Comparison of ENCODE assay signal across 8 cellular contexts in the genomic region with DNA sequence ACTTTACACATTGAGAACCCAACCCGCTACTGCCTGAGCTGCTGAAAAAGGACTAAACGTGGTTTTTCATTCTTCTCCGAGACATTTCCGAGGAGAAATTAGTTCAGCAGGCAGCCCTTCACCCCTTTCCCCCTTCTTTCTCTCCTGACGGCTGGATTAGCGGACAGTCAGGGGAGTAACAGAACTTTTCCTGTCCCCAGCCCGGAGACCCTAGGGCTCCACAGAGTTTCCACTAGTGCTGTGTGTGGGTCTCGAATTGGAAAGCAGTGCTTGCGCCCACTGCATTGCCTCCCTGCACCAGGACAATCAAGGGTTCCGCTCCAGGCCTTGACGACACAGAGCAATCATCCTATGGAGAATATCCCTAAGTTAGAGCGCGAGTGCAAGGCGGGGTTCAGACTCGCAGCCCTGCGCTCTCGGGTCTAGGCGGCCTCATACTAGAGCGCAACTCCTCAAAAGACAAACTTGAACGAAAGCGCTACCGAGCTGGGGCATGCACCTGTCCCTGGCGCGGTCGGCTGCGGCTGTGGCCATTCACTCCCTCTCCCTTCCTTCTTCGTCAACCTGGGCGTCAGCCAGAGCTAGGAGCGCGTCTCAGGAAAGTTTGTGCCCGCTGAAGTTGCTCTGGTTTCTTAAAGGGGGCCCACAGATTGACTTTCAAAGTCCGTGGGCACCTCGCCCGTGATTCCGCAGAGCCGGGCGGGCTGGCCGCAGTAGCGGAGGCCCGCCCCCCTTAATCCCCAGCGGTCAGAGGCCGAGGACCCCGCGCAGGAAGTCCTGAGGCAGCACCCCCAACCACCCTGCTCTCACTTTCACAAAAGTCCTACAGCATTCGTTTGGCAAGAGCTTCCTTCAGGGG. TPM values are rescaled to one million over a fixed set of nuclear protein-coding genes. Genes with fewer than 3 reads are reported as not detected.
DNase-seq lines count a peak whose midpoint lies in the region; ATAC-seq and TF ChIP-seq lines count a peak whose summit lies in the region.

No MANE protein-coding gene starts in this region.

- intact Hi-C loops in left colon (cut with DNase I, micrococcal nuclease) (no loop called here), tibial artery (cut with DNase I; ENCODE audit: low total_unique reads) (loop anchor here (2.0 to 10.0 kb wide), 2 partner anchors 377 to 503 kb away; no protein-coding TSS in a partner anchor)

- peaks cover 98% of the 10 kb centered on the region for H3K27me3 Mint-ChIP-seq in activated CD8-positive, alpha-beta memory T cell treated with anti-CD3 and anti-CD28 coated beads, Interleukin-2, amount 10 ng/mL, durations not matched to agents 7 days and 5 days
- H3K27me3 Mint-ChIP-seq in brain: peaks cover 100% of the 10 kb centered on the region
- H3K27me3 Mint-ChIP-seq in T-helper 2 cell treated with Interferon-gamma antibody and Interleukin-4, amounts not matched to agents 5 μg/mL and 100 μg/mL, for 36 hours (ENCODE audit: low read depth): peaks cover 96% of the 10 kb centered on the region

- H3K4me3 ChIP-seq in tibial artery: peak overlapping the region; percentile 82 to 95

- no peak for ATAC-seq in activated CD8-positive, alpha-beta memory T cell treated with anti-CD3 and anti-CD28 coated beads, Interleukin-2, amount 10 ng/mL, durations not matched to agents 7 days and 5 days
- peak; percentile 57 for ATAC-seq in left colon

- peaks cover 31% of the 10 kb centered on the region for H3K4me1 Mint-ChIP-seq in activated CD8-positive, alpha-beta memory T cell treated with anti-CD3 and anti-CD28 coated beads, Interleukin-2, amount 10 ng/mL, durations not matched to agents 7 days and 5 days
- H3K4me1 Mint-ChIP-seq in brain: peaks cover 43% of the 10 kb centered on the region
- peaks cover 24% of the 10 kb centered on the region for H3K4me1 Mint-ChIP-seq in T-helper 2 cell treated with Interferon-gamma antibody and Interleukin-4, amounts not matched to agents 5 μg/mL and 100 μg/mL, for 36 hours (ENCODE audit: low read depth)

- no peak overlapping the region for H3K4me3 Mint-ChIP-seq in activated CD8-positive, alpha-beta memory T cell treated with anti-CD3 and anti-CD28 coated beads, Interleukin-2, amount 10 ng/mL, durations not matched to agents 7 days and 5 days
- H3K4me3 Mint-ChIP-seq in brain: peak overlapping the region; percentile 60 to 91 (median 79)
- no peak overlapping the region for H3K4me3 Mint-ChIP-seq in T-helper 2 cell treated with Interferon-gamma antibody and Interleukin-4, amounts not matched to agents 5 μg/mL and 100 μg/mL, for 36 hours

- peaks cover 0 to 44% (median 31%) of the 10 kb centered on the region in 4 donors for H3K4me1 ChIP-seq in tibial artery

- no peaks in the 10 kb centered on the region for H3K27me3 ChIP-seq in tibial artery

- no peak for DNase-seq in activated CD8-positive, alpha-beta memory T cell treated with anti-CD3 and anti-CD28 coated beads, Interleukin-2, amount 10 ng/mL, durations not matched to agents 7 days and 5 days
- no peak for DNase-seq in activated CD8-positive, alpha-beta memory T cell treated with anti-CD3 and anti-CD28 coated beads, Interleukin-2, amount 50 U/mL, for 48 hours
- DNase-seq in left colon (peak; percentile 33 to 45), tibial artery (peak in 1 of 2 donors; percentile 30), HK-2 (ENCODE audit: unreplicated experiment) (no peak), Kasumi-1 (lab: John Stamatoyannopoulos, UW) (no peak)
- no peak for DNase-seq in T-helper 2 cell treated with Interferon-gamma antibody and Interleukin-4, amounts not matched to agents 5 μg/mL and 100 μg/mL, for 36 hours (ENCODE audit: low spot score)

- peak overlapping the region; percentile 43 for H3K27ac Mint-ChIP-seq in activated CD8-positive, alpha-beta memory T cell treated with anti-CD3 and anti-CD28 coated beads, Interleukin-2, amount 10 ng/mL, durations not matched to agents 7 days and 5 days
- H3K27ac Mint-ChIP-seq in brain: peak overlapping the region in 3 of 5 experiments; percentile 45 to 77 (median 51)
- no peak overlapping the region for H3K27ac Mint-ChIP-seq in T-helper 2 cell treated with Interferon-gamma antibody and Interleukin-4, amounts not matched to agents 5 μg/mL and 100 μg/mL, for 36 hours

- TF ChIP-seq CTCF in brain (conservative IDR thresholded peaks at IDR 0.05) (no peak), tibial artery (IDR thresholded peaks at IDR 0.05) (no peak)

- CTCF ChIA-PET in activated CD8-positive, alpha-beta memory T cell treated with anti-CD3 and anti-CD28 coated beads, Interleukin-2, amount 10 ng/mL, durations not matched to agents 7 days and 5 days (lab: Charles Lee): no interaction called here

- no peaks in the 10 kb centered on the region for H3K9me3 Mint-ChIP-seq in activated CD8-positive, alpha-beta memory T cell treated with anti-CD3 and anti-CD28 coated beads, Interleukin-2, amount 10 ng/mL, durations not matched to agents 7 days and 5 days (ENCODE audit: low read depth)
- H3K9me3 Mint-ChIP-seq in brain: peaks cover 0 to 7% (median 3%) of the 10 kb centered on the region in 5 experiments
- no peaks in the 10 kb centered on the region for H3K9me3 Mint-ChIP-seq in T-helper 2 cell treated with Interferon-gamma antibody and Interleukin-4, amounts not matched to agents 5 μg/mL and 100 μg/mL, for 36 hours

- peaks cover 1% of the 10 kb centered on the region for H3K36me3 Mint-ChIP-seq in activated CD8-positive, alpha-beta memory T cell treated with anti-CD3 and anti-CD28 coated beads, Interleukin-2, amount 10 ng/mL, durations not matched to agents 7 days and 5 days
- H3K36me3 Mint-ChIP-seq in brain: no peaks in the 10 kb centered on the region
- H3K36me3 Mint-ChIP-seq in T-helper 2 cell treated with Interferon-gamma antibody and Interleukin-4, amounts not matched to agents 5 μg/mL and 100 μg/mL, for 36 hours (ENCODE audit: low read depth): no peaks in the 10 kb centered on the region

- no peaks in the 10 kb centered on the region for H3K9me3 ChIP-seq in tibial artery

- peaks cover 0 to 9% (median 7%) of the 10 kb centered on the region in 3 donors for H3K36me3 ChIP-seq in tibial artery

- H3K27ac ChIP-seq in tibial artery: peak overlapping the region; percentile 93 to 96

RNA-seq across cellular contexts. Expression of a gene that starts 0.8 kb away (rescaled TPM):
- total RNA-seq in activated CD8-positive, alpha-beta memory T cell treated with anti-CD3 and anti-CD28 coated beads, Interleukin-2, amount 10 ng/mL, durations not matched to agents 7 days and 5 days: not detected
- 0.44 TPM for polyA plus RNA-seq in brain (ENCODE audit: insufficient read depth, low read depth, low replicate concordance)
- 1 to 10 TPM; 1.3 to 4.1 TPM for total RNA-seq in left colon

Comparison
In these comparisons a context has a peak if more than half of its experiments do, and no peak if none do; other contexts are left out.
1. DNase-seq: peak in left colon (2 of 2); none in activated CD8-positive, alpha-beta memory T cell treated with anti-CD3 and anti-CD28 coated beads, Interleukin-2, amount 10 ng/mL, durations not matched to agents 7 days and 5 days (single experiment), activated CD8-positive, alpha-beta memory T cell treated with anti-CD3 and anti-CD28 coated beads, Interleukin-2, amount 50 U/mL, for 48 hours (single experiment), T-helper 2 cell treated with Interferon-gamma antibody and Interleukin-4, amounts not matched to agents 5 μg/mL and 100 μg/mL, for 36 hours (single experiment), HK-2 (single experiment) and Kasumi-1 (0 of 2).
2. H3K4me3 Mint-ChIP-seq: peak in brain (5 of 5); none in activated CD8-positive, alpha-beta memory T cell treated with anti-CD3 and anti-CD28 coated beads, Interleukin-2, amount 10 ng/mL, durations not matched to agents 7 days and 5 days (single experiment) and T-helper 2 cell treated with Interferon-gamma antibody and Interleukin-4, amounts not matched to agents 5 μg/mL and 100 μg/mL, for 36 hours (single experiment).